ENCODE assay signal across 20 cellular contexts in genomic region chr1:245292141-245292540, GRCh38.
A peak's percentile ranks its signal among the peaks of the same experiment; 100 is the strongest.
DNase-seq lines count a peak whose midpoint lies in the region; ATAC-seq and TF ChIP-seq lines count a peak whose summit lies in the region.
"Had no signal": no experiment of that assay in that cellular context is flagged by ENCODE, and none has a peak within 500 bp of the region (broad histone marks: within the 10 kb centered on the region; RNA-seq: fewer than 3 reads in every experiment).

No MANE protein-coding gene starts in this region.

- H3F3A ChIP-seq in SK-N-SH (replicated peaks; ENCODE audit: insufficient read depth): no peaks in the 10 kb centered on the region

- POLR2A ChIA-PET in SK-N-SH (lab: Yijun Ruan, JAX): no interaction called here

- peak overlapping the region in 1 of 2 experiments; percentile 29; a peak in 2 of 4 replicates for H3K27ac ChIP-seq in SK-N-SH (ENCODE audit: low read depth in 2 of 2, low read length in 1 of 2)
- peak overlapping the region in 2 of 3 donors; percentile 59 to 83 for H3K27ac ChIP-seq in thyroid gland
- H3K27ac ChIP-seq in breast epithelium: no peak overlapping the region
- H3K27ac ChIP-seq: 22Rv1, BLaER1, C4-2B had no signal

- H3K9me3 Mint-ChIP-seq in neural crest cell: no peaks in the 10 kb centered on the region
- H3K9me3 Mint-ChIP-seq: CD8-positive, alpha-beta T cell; GM23338; H9 had no signal

- H3K27me3 Mint-ChIP-seq in neural crest cell (ENCODE audit: low read depth): no peaks in the 10 kb centered on the region

- no peak; the same call in 2 of the 3 replicates for ATAC-seq in SK-N-SH treated with all-trans-retinoic acid at 6 μM for 48 hours
- ATAC-seq: CD8-positive, alpha-beta T cell; GM23338; HCT116 had no signal

- no peak for TF ChIP-seq RAD21 in SK-N-SH (IDR thresholded peaks at IDR 0.05; ENCODE audit: low read length)

- H3K27me3 ChIP-seq in SK-N-SH (ENCODE audit: insufficient read depth) (no peaks in the 10 kb centered on the region), thyroid gland (no peaks in the 10 kb centered on the region), breast epithelium (peaks cover 0 to 5% of the 10 kb centered on the region in 2 donors)
- H3K27me3 ChIP-seq: BLaER1 had no signal

- intact Hi-C loops in thyroid gland (cut with DNase I) (no loop called here), breast epithelium (cut with DNase I; ENCODE audit: low total_unique reads) (no loop called here)

- H3K36me3 Mint-ChIP-seq in neural crest cell (ENCODE audit: low read depth): no peaks in the 10 kb centered on the region
- H3K36me3 Mint-ChIP-seq: CD4-positive, CD25-positive, alpha-beta regulatory T cell; CD8-positive, alpha-beta T cell had no signal

- peak overlapping the region; percentile 95 for H3K27ac Mint-ChIP-seq in neural crest cell (ENCODE audit: unreplicated experiment)
- H3K27ac Mint-ChIP-seq: B cell; CD4-positive, CD25-positive, alpha-beta regulatory T cell; CD8-positive, alpha-beta T cell; GM23338 had no signal

- no peak overlapping the region for H3K4me2 ChIP-seq in SK-N-SH
- H3K4me2 ChIP-seq: BLaER1, GM23338 had no signal

- no peaks in the 10 kb centered on the region for H3K9me3 ChIP-seq in SK-N-SH
- no peaks in the 10 kb centered on the region for H3K9me3 ChIP-seq in thyroid gland
- H3K9me3 ChIP-seq in breast epithelium: no peaks in the 10 kb centered on the region
- H3K9me3 ChIP-seq: BLaER1, Caco-2 had no signal

- no peak for TF ChIP-seq POLR2A in thyroid gland (IDR thresholded peaks at IDR 0.05)
- no peak for TF ChIP-seq POLR2A in breast epithelium (IDR thresholded peaks at IDR 0.05)

- no peak overlapping the region for H3K9ac ChIP-seq in SK-N-SH
- H3K9ac ChIP-seq: BLaER1 had no signal

- peaks cover 0 to 17% of the 10 kb centered on the region in 2 experiments for H3K36me3 ChIP-seq in SK-N-SH (replicated peaks in 1 of 2; ENCODE audit: control insufficient read depth in 1 of 2, insufficient read depth in 2 of 2, low read length in 1 of 2)
- no peaks in the 10 kb centered on the region for H3K36me3 ChIP-seq in thyroid gland
- H3K36me3 ChIP-seq in breast epithelium: no peaks in the 10 kb centered on the region
- H3K36me3 ChIP-seq: BLaER1 had no signal

- H2AFZ ChIP-seq in SK-N-SH (ENCODE audit: low read depth): no peak overlapping the region
- H2AFZ ChIP-seq: GM23338 had no signal

- TF ChIP-seq CTCF in SK-N-SH (IDR thresholded peaks at IDR 0.05) (no peak), neural crest cell (conservative IDR thresholded peaks at IDR 0.05) (no peak), thyroid gland (IDR thresholded peaks at IDR 0.05) (no peak), breast epithelium (IDR thresholded peaks at IDR 0.05) (no peak)

- no peak for TF ChIP-seq EP300 in SK-N-SH (IDR thresholded peaks at IDR 0.05; ENCODE audit: borderline replicate concordance in 1 of 2, low read depth in 1 of 2, low read length in 1 of 2)

- no peak overlapping the region for H3K4me3 Mint-ChIP-seq in neural crest cell
- H3K4me3 Mint-ChIP-seq: B cell; CD4-positive, CD25-positive, alpha-beta regulatory T cell; CD8-positive, alpha-beta T cell; GM23338; H9 had no signal

- no peaks in the 10 kb centered on the region for H3K79me2 ChIP-seq in SK-N-SH (ENCODE audit: insufficient read depth)

- 75% methylated on average over 14 of the region's 14 CpGs for WGBS in SK-N-SH (ENCODE audit: low lambda C conversion rate)
- WGBS in thyroid gland, 2 donors: 70 to 73% methylated on average over 13 to 14 of the region's 14 CpGs

- H3K4me3 ChIP-seq in SK-N-SH (ENCODE audit: low read depth in 2 of 2, low read length in 1 of 2) (no peak overlapping the region), thyroid gland (replicated peaks in 1 of 3) (no peak overlapping the region), breast epithelium (no peak overlapping the region)
- no peak overlapping the region for H3K4me3 ChIP-seq in Jurkat, Clone E6-1 (ENCODE audit: low read length)
- H3K4me3 ChIP-seq: BLaER1, GM23338 had no signal

- DNase-seq in SK-N-SH: peak; percentile 37
- DNase-seq in Jurkat, Clone E6-1 (ENCODE audit: low read depth, low spot score): peak; percentile 45
- DNase-seq in neural crest cell (ENCODE audit: low read depth, low spot score): no peak
- peak; percentile 24 to 57 for DNase-seq in thyroid gland
- DNase-seq in stimulated activated naive CD4-positive, alpha-beta T cell treated with Interleukin-2 at 50 U/mL for 16 hours (lab: John Stamatoyannopoulos, UW): no peak
- no peak for DNase-seq in breast epithelium (ENCODE audit: low spot score in 2 of 2)
- DNase-seq in LoVo (ENCODE audit: low spot score): no peak
- DNase-seq: Caco-2; CD4-positive, CD25-positive, alpha-beta regulatory T cell; CD8-positive, alpha-beta T cell; DMS153; DND-41; H9 had no signal

- H4K20me1 ChIP-seq in SK-N-SH (ENCODE audit: insufficient read depth): no peaks in the 10 kb centered on the region; the same call in 1 of the 2 replicates
- H4K20me1 ChIP-seq: BLaER1 had no signal

- peaks cover 42% of the 10 kb centered on the region for H3K4me1 Mint-ChIP-seq in neural crest cell
- H3K4me1 Mint-ChIP-seq: B cell; CD4-positive, CD25-positive, alpha-beta regulatory T cell; GM23338 had no signal

- peaks cover 0 to 29% of the 10 kb centered on the region in 2 experiments; a peak in 2 of 4 replicates for H3K4me1 ChIP-seq in SK-N-SH (ENCODE audit: control insufficient read depth in 1 of 2, insufficient read depth in 2 of 2, low read depth in 1 of 2, low read length in 1 of 2)
- peaks cover 18 to 22% of the 10 kb centered on the region in 2 donors for H3K4me1 ChIP-seq in thyroid gland
- H3K4me1 ChIP-seq in breast epithelium: no peaks in the 10 kb centered on the region
- H3K4me1 ChIP-seq: BLaER1, Caco-2 had no signal

- H3K9me2 ChIP-seq in SK-N-SH: no peaks in the 10 kb centered on the region

- CTCF ChIA-PET in SK-N-SH (lab: Yijun Ruan, JAX): interaction anchor here (0.9 to 1.2 kb wide), 3 partner anchors 83 to 989 kb away, joined by 3 to 4 read pairs (median 3); no protein-coding TSS in a partner anchor

TF ChIP-seq in SK-N-SH, 30 proteins besides CTCF, POLR2A, EP300 and RAD21:
- no peak for TF ChIP-seq NRF1 (IDR thresholded peaks at IDR 0.05; ENCODE audit: low read depth, low read length)
- TF ChIP-seq EZH2phosphoT487 (IDR thresholded peaks at IDR 0.05; ENCODE audit: borderline replicate concordance, low read depth): no peak
- TF ChIP-seq USF2 (IDR thresholded peaks at IDR 0.05; ENCODE audit: borderline replicate concordance, low read depth, low read length): no peak
- no peak for TF ChIP-seq MXI1 (IDR thresholded peaks at IDR 0.05; ENCODE audit: low read depth, low read length)
- TF ChIP-seq USF1 (IDR thresholded peaks at IDR 0.05; ENCODE audit: borderline replicate concordance, low read depth): no peak

TF ChIP-seq in SK-N-SH treated with all-trans-retinoic acid at 6 μM for 48 hours, 23 proteins besides CTCF, POLR2A, EP300 and RAD21:
- TF ChIP-seq BACH2 (CRISPR knock-in tag; IDR thresholded peaks at IDR 0.05; ENCODE audit: borderline replicate concordance) (no peak), OSR1 (CRISPR knock-in tag; IDR thresholded peaks at IDR 0.05) (no peak), ESRRG (CRISPR knock-in tag; IDR thresholded peaks at IDR 0.05) (no peak), ZFP3 (CRISPR knock-in tag; IDR thresholded peaks at IDR 0.05) (no peak), ARNTL (CRISPR knock-in tag; IDR thresholded peaks at IDR 0.05; ENCODE audit: borderline replicate concordance, low read depth) (no peak), GLIS3 (CRISPR knock-in tag; IDR thresholded peaks at IDR 0.05) (no peak), ZNF565 (CRISPR knock-in tag; conservative IDR thresholded peaks at IDR 0.05; ENCODE audit: low read depth) (no peak), ZNF70 (CRISPR knock-in tag; IDR thresholded peaks at IDR 0.05) (no peak)

Comparison
In these comparisons a context has a peak if more than half of its experiments do, and no peak if none do; other contexts are left out.
1. DNase-seq: peak in SK-N-SH (single experiment), Jurkat, Clone E6-1 (single experiment) and thyroid gland (2 of 2); none in neural crest cell (single experiment), stimulated activated naive CD4-positive, alpha-beta T cell treated with Interleukin-2 at 50 U/mL for 16 hours (single experiment), breast epithelium (0 of 2) and LoVo (single experiment).
2. H3K27ac ChIP-seq: peak in thyroid gland (2 of 3); none in breast epithelium (0 of 2).